17 cellular contexts compared by ENCODE assay signal in genomic region chr17:66322764-66323163, GRCh38.
"Had no signal": no experiment of that assay in that cellular context is flagged by ENCODE, and none has a peak within 500 bp of the region (broad histone marks: within the 10 kb centered on the region; RNA-seq: fewer than 3 reads in every experiment).

No MANE protein-coding gene starts in this region.

- H3K4me3 ChIP-seq: lung, pancreas, stomach, testis, upper lobe of right lung had no signal

- H3K9me3 ChIP-seq: pancreas, testis had no signal

- H3K36me3 ChIP-seq: brain microvascular endothelial cell, pancreas, upper lobe of right lung had no signal

- H3K4me1 Mint-ChIP-seq: WTC11 had no signal

- ATAC-seq: left cardiac atrium, pancreas, upper lobe of right lung, WTC11 had no signal

- H3K4me1 ChIP-seq: testis, upper lobe of right lung had no signal

- H3K4me3 Mint-ChIP-seq: activated CD4-positive, alpha-beta T cell treated with anti-CD3 and anti-CD28 coated beads, Interleukin-2, amount 10 ng/mL, durations not matched to agents 7 days and 5 days; activated T-helper 1 cell treated with anti-CD3 and anti-CD28 coated beads, Interleukin-12 subunit alpha, Interleukin-12 subunit beta, Interleukin-2, Interleukin-4 antibody, amounts not matched to agents 30 ng/mL and 10 ng/mL and 1 ng/mL, durations not matched to agents 14 hours and 24 hours and 36 hours; WTC11 had no signal

- DNase-seq: activated CD4-positive, alpha-beta T cell treated with anti-CD3 and anti-CD28 coated beads, Interleukin-2, amount 10 ng/mL, durations not matched to agents 7 days and 5 days; activated CD8-positive, alpha-beta memory T cell treated with anti-CD3 and anti-CD28 coated beads, Interleukin-2, amount 50 U/mL, for 48 hours; activated naive CD4-positive, alpha-beta T cell; brain microvascular endothelial cell; effector memory CD4-positive, alpha-beta T cell; foreskin melanocyte; left cardiac atrium; midbrain; pancreas; stimulated activated CD4-positive, alpha-beta T cell treated with anti-CD3 and anti-CD28 coated beads, Interleukin-1b, Interleukin-23, amount 100 ng/mL, for 48 hours; stomach; testis; upper lobe of right lung had no signal

- H3K27me3 Mint-ChIP-seq: activated CD4-positive, alpha-beta T cell treated with anti-CD3 and anti-CD28 coated beads, Interleukin-2, amount 10 ng/mL, durations not matched to agents 7 days and 5 days had no signal

- H3K27me3 ChIP-seq: brain microvascular endothelial cell, pancreas, stomach, testis, upper lobe of right lung had no signal

- H3K27ac ChIP-seq: brain microvascular endothelial cell, pancreas, stomach, testis, upper lobe of right lung had no signal

- H3K27ac Mint-ChIP-seq: activated CD4-positive, alpha-beta T cell treated with anti-CD3 and anti-CD28 coated beads, Interleukin-2, amount 10 ng/mL, durations not matched to agents 7 days and 5 days; activated T-helper 1 cell treated with anti-CD3 and anti-CD28 coated beads, Interleukin-12 subunit alpha, Interleukin-12 subunit beta, Interleukin-2, Interleukin-4 antibody, amounts not matched to agents 30 ng/mL and 10 ng/mL and 1 ng/mL, durations not matched to agents 14 hours and 24 hours and 36 hours; WTC11 had no signal

- FAIRE-seq: pancreas, TTC549 had no signal
